Comparison of ENCODE assay signal across 20 cellular contexts in the genomic region with DNA sequence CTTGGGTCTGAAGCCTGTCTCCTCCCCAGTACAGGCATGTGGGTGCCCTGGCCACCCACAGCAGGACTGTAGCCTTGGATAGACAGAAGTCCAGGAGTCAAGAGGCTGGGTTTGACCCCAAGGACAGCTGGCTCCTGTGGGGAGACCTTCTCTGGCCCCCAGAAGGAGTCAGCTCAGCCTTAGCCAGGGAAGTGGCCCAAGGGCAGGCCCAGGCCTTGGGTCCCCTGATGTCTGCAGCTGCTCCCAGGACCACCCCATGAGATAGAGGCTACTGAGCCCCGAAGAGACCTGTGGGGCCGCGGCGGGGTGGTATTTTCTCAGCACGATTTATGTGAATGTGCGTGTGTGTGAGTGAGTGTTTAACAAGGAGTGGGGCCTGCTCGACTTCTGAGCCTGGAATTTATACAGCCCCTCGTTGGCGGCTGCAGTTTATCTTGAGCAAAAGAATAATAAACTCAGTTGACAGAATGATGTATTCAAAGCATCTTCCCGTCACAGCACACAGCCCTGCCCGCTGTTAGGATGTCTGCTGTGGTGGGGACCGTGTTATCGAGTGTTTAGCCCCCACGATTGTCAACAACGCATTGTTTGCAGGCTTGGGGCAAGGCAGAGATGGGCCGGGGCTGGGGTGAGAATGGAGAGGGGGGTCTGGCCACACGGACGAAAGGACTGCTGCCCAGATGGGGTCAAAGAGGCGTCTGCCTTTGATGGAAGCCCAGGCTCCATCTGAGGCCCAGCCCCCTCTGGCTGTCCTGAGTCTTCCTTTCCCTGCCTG.
A peak's percentile ranks its signal among the peaks of the same experiment; 100 is the strongest.
DNase-seq lines count a peak whose midpoint lies in the region; TF ChIP-seq lines count a peak whose summit lies in the region.
"Had no signal": no experiment of that assay in that cellular context is flagged by ENCODE, and none has a peak within 500 bp of the region (broad histone marks: within the 10 kb centered on the region; RNA-seq: fewer than 3 reads in every experiment).

No MANE protein-coding gene starts in this region.

- TF ChIP-seq CTCF in HEK293 (tag by site-specific recombination; IDR thresholded peaks at IDR 0.05) (no peak), WERI-Rb-1 (IDR thresholded peaks at IDR 0.05; ENCODE audit: low read depth, low read length) (no peak), progenitor cell of endocrine pancreas (IDR thresholded peaks at IDR 0.05; ENCODE audit: unreplicated experiment) (no peak)

- peaks cover 42% of the 10 kb centered on the region for H3K4me1 Mint-ChIP-seq in progenitor cell of endocrine pancreas (ENCODE audit: low read depth)

- peak overlapping the region; percentile 89 for H3K27ac Mint-ChIP-seq in progenitor cell of endocrine pancreas

- no peaks in the 10 kb centered on the region for H3K36me3 Mint-ChIP-seq in progenitor cell of endocrine pancreas (ENCODE audit: insufficient read depth)

- H3K4me1 ChIP-seq in HEK293 (ENCODE audit: control insufficient read depth, insufficient read depth, low read length): peaks cover 15% of the 10 kb centered on the region

- no peaks in the 10 kb centered on the region for H3K27me3 ChIP-seq in WERI-Rb-1 (ENCODE audit: insufficient read depth, low read depth, severe bottlenecking)
- H3K27me3 ChIP-seq: brain microvascular endothelial cell, Peyer's patch had no signal

- H3K36me3 ChIP-seq in HEK293 (ENCODE audit: control insufficient read depth in 2 of 2, insufficient read depth in 1 of 2, low read length in 2 of 2): no peaks in the 10 kb centered on the region
- H3K36me3 ChIP-seq in WERI-Rb-1: no peaks in the 10 kb centered on the region
- H3K36me3 ChIP-seq: brain microvascular endothelial cell, Peyer's patch had no signal

- peak overlapping the region; percentile 85 for H3K27ac ChIP-seq in HEK293 (ENCODE audit: extremely low read depth, low read depth, low read length)
- H3K27ac ChIP-seq in WERI-Rb-1: no peak overlapping the region
- H3K27ac ChIP-seq: brain microvascular endothelial cell had no signal

- POLR2A ChIA-PET in HEK293 (lab: Yijun Ruan, JAX): no interaction called here

- no peak overlapping the region for H3K4me3 ChIP-seq in HEK293 (ENCODE audit: low read depth, low read length)
- H3K4me3 ChIP-seq in WERI-Rb-1 (ENCODE audit: low read depth, low read length): no peak overlapping the region
- H3K4me3 ChIP-seq: GM12878, Peyer's patch had no signal

- H3K4me3 Mint-ChIP-seq in progenitor cell of endocrine pancreas (ENCODE audit: low read depth): no peak overlapping the region

- H3K9me3 ChIP-seq in HEK293 (ENCODE audit: control insufficient read depth, insufficient read depth, low read depth, low read length): no peaks in the 10 kb centered on the region
- no peaks in the 10 kb centered on the region for H3K9me3 ChIP-seq in WERI-Rb-1 (ENCODE audit: severe bottlenecking)
- H3K9me3 ChIP-seq: Peyer's patch had no signal

- CTCF ChIA-PET in HEK293 (lab: Yijun Ruan, JAX): interaction anchor here (0.6 kb wide), 1 partner anchor 9 kb away, joined by 3 read pairs; no protein-coding TSS in a partner anchor

- H3K9me3 Mint-ChIP-seq in progenitor cell of endocrine pancreas (ENCODE audit: low read depth): no peaks in the 10 kb centered on the region

- H3K27me3 Mint-ChIP-seq in progenitor cell of endocrine pancreas: no peaks in the 10 kb centered on the region

- peak; percentile 15 for DNase-seq in WERI-Rb-1
- peak; percentile 92 for DNase-seq in left kidney (ENCODE audit: low read depth, low spot score)
- DNase-seq in progenitor cell of endocrine pancreas (ENCODE audit: low spot score, unreplicated experiment): no peak
- no peak for DNase-seq in HPDE6-E6E7 (ENCODE audit: extremely low spot score)
- no peak for DNase-seq in NK-92 (lab: John Stamatoyannopoulos, UW; ENCODE audit: unreplicated experiment)
- DNase-seq in germinal center (ENCODE audit: low spot score): no peak
- no peak for DNase-seq in HT-29 (ENCODE audit: low spot score)
- DNase-seq: activated CD4-positive, alpha-beta T cell treated with anti-CD3 and anti-CD28 coated beads for 48 hours; activated naive CD4-positive, alpha-beta T cell treated with Interleukin-2 at 50 U/mL for 16 hours; brain microvascular endothelial cell; GDM1; KG1; kidney glomerular epithelial cell; NCI-H1092; NCI-H2081 treated with DMSO at 0.1 percent for 48 hours; NCI-H524 treated with DMSO at 0.1 percent for 48 hours; small intestine had no signal

TF ChIP-seq in HEK293, 187 proteins besides CTCF, POLR2A, EP300 and RAD21 (continues in another document):
- TF ChIP-seq, protein P1, sequence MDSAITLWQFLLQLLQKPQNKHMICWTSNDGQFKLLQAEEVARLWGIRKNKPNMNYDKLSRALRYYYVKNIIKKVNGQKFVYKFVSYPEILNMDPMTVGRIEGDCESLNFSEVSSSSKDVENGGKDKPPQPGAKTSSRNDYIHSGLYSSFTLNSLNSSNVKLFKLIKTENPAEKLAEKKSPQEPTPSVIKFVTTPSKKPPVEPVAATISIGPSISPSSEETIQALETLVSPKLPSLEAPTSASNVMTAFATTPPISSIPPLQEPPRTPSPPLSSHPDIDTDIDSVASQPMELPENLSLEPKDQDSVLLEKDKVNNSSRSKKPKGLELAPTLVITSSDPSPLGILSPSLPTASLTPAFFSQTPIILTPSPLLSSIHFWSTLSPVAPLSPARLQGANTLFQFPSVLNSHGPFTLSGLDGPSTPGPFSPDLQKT (IDR thresholded peaks at IDR 0.05; ENCODE audit: borderline replicate concordance, low read depth, low read length): no peak
- TF ChIP-seq KLF9 (tag by site-specific recombination; IDR thresholded peaks at IDR 0.05; ENCODE audit: low read depth) (no peak), SP2 (tag by site-specific recombination; IDR thresholded peaks at IDR 0.05) (no peak), ZFP69B (tag by site-specific recombination; IDR thresholded peaks at IDR 0.05) (peak; percentile 88), ZSCAN30 (tag by site-specific recombination; IDR thresholded peaks at IDR 0.05) (peak; percentile 72), ZNF558 (tag by site-specific recombination; IDR thresholded peaks at IDR 0.05) (no peak), ZIC2 (tag by site-specific recombination; IDR thresholded peaks at IDR 0.05) (peak; percentile 99), ZNF324 (tag by site-specific recombination; IDR thresholded peaks at IDR 0.05) (no peak), ZNF292 (tag by site-specific recombination; IDR thresholded peaks at IDR 0.05; ENCODE audit: borderline replicate concordance, low read depth) (no peak), ZNF48 (tag by site-specific recombination; IDR thresholded peaks at IDR 0.05) (no peak)
- TF ChIP-seq, protein P2, sequence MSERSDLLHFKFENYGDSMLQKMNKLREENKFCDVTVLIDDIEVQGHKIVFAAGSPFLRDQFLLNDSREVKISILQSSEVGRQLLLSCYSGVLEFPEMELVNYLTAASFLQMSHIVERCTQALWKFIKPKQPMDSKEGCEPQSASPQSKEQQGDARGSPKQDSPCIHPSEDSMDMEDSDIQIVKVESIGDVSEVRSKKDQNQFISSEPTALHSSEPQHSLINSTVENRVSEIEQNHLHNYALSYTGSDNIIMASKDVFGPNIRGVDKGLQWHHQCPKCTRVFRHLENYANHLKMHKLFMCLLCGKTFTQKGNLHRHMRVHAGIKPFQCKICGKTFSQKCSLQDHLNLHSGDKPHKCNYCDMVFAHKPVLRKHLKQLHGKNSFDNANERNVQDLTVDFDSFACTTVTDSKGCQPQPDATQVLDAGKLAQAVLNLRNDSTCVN (tag by site-specific recombination; optimal IDR thresholded peaks at IDR 0.05): no peak
- TF ChIP-seq, protein P3, sequence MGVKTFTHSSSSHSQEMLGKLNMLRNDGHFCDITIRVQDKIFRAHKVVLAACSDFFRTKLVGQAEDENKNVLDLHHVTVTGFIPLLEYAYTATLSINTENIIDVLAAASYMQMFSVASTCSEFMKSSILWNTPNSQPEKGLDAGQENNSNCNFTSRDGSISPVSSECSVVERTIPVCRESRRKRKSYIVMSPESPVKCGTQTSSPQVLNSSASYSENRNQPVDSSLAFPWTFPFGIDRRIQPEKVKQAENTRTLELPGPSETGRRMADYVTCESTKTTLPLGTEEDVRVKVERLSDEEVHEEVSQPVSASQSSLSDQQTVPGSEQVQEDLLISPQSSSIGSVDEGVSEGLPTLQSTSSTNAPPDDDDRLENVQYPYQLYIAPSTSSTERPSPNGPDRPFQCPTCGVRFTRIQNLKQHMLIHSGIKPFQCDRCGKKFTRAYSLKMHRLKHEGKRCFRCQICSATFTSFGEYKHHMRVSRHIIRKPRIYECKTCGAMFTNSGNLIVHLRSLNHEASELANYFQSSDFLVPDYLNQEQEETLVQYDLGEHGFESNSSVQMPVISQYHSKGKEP (tag by site-specific recombination; IDR thresholded peaks at IDR 0.05): 0 out of 2 replicates have a peak, but pooled peaks have one; percentile 47
- TF ChIP-seq, protein P4, sequence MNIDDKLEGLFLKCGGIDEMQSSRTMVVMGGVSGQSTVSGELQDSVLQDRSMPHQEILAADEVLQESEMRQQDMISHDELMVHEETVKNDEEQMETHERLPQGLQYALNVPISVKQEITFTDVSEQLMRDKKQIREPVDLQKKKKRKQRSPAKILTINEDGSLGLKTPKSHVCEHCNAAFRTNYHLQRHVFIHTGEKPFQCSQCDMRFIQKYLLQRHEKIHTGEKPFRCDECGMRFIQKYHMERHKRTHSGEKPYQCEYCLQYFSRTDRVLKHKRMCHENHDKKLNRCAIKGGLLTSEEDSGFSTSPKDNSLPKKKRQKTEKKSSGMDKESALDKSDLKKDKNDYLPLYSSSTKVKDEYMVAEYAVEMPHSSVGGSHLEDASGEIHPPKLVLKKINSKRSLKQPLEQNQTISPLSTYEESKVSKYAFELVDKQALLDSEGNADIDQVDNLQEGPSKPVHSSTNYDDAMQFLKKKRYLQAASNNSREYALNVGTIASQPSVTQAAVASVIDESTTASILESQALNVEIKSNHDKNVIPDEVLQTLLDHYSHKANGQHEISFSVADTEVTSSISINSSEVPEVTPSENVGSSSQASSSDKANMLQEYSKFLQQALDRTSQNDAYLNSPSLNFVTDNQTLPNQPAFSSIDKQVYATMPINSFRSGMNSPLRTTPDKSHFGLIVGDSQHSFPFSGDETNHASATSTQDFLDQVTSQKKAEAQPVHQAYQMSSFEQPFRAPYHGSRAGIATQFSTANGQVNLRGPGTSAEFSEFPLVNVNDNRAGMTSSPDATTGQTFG (tag by site-specific recombination; IDR thresholded peaks at IDR 0.05; ENCODE audit: borderline replicate concordance): no peak
- TF ChIP-seq, protein P5, sequence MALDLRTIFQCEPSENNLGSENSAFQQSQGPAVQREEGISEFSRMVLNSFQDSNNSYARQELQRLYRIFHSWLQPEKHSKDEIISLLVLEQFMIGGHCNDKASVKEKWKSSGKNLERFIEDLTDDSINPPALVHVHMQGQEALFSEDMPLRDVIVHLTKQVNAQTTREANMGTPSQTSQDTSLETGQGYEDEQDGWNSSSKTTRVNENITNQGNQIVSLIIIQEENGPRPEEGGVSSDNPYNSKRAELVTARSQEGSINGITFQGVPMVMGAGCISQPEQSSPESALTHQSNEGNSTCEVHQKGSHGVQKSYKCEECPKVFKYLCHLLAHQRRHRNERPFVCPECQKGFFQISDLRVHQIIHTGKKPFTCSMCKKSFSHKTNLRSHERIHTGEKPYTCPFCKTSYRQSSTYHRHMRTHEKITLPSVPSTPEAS (tag by site-specific recombination; IDR thresholded peaks at IDR 0.05): no peak

Comparison
In these comparisons a context has a peak if more than half of its experiments do, and no peak if none do; other contexts are left out.
1. DNase-seq: peak in WERI-Rb-1 (single experiment) and left kidney (single experiment); none in progenitor cell of endocrine pancreas (single experiment), HPDE6-E6E7 (single experiment), NK-92 (single experiment), germinal center (single experiment) and HT-29 (single experiment).